8 cellular contexts compared by ENCODE assay signal in genomic region chr7:92837214-92837749, GRCh38. TPM values are rescaled to one million over a fixed set of nuclear protein-coding genes. Genes with fewer than 3 reads are reported as not detected.
DNase-seq lines count a peak whose midpoint lies in the region; ATAC-seq, FAIRE-seq and TF ChIP-seq lines count a peak whose summit lies in the region.

No MANE protein-coding gene starts in this region.

- H3K27me3 ChIP-seq in BE2C (peaks cover 57% of the 10 kb centered on the region), iPS-20b (ENCODE audit: insufficient read depth, low read length) (peaks cover 56% of the 10 kb centered on the region), tibial artery (no peaks in the 10 kb centered on the region)

- no peaks in the 10 kb centered on the region for H3K9me3 ChIP-seq in BE2C
- H3K9me3 ChIP-seq in iPS-20b (ENCODE audit: insufficient read depth, low read depth, low read length), result no peaks in the 10 kb centered on the region
- H3K9me3 ChIP-seq in tibial artery, result no peaks in the 10 kb centered on the region

- peaks cover 8% of the 10 kb centered on the region; the same call in 1 of the 2 replicates for H3K36me3 ChIP-seq in BE2C
- H3K36me3 ChIP-seq in iPS-20b (ENCODE audit: insufficient read depth, low read depth, low read length), result no peaks in the 10 kb centered on the region
- no peaks in the 10 kb centered on the region for H3K36me3 ChIP-seq in tibial artery

- H3K27ac ChIP-seq in iPS-20b (ENCODE audit: low read length) (no peak overlapping the region), tibial artery (peak overlapping the region; percentile 88 to 92)

- no peak for TF ChIP-seq CTCF in BE2C (IDR thresholded peaks at IDR 0.05; ENCODE audit: low read depth, low read length)
- TF ChIP-seq CTCF in activated CD8-positive, alpha-beta T cell treated with anti-CD3 and anti-CD28 coated beads for 36 hours (IDR thresholded peaks at IDR 0.05), result no peak
- TF ChIP-seq CTCF in tibial artery (IDR thresholded peaks at IDR 0.05), result no peak

- POLR2A ChIA-PET in activated CD8-positive, alpha-beta T cell treated with anti-CD3 and anti-CD28 coated beads for 36 hours (lab: Charles Lee), result interaction anchor here (0.7 to 2.1 kb wide), 7 partner anchors 18 to 205 kb away, joined by 3 to 10 read pairs (median 4); no protein-coding TSS in a partner anchor

- H3K4me3 ChIP-seq in BE2C (ENCODE audit: low read depth, low read length) (peak overlapping the region; percentile 98), iPS-20b (ENCODE audit: low read length) (peak overlapping the region; percentile 77), tibial artery (peak overlapping the region; percentile 84 to 94)

- DNase-seq in BE2C, result no peak
- DNase-seq in HTR-8/SVneo (ENCODE audit: insufficient read length, low spot score), result peak; percentile 1
- no peak for DNase-seq in activated CD8-positive, alpha-beta T cell treated with anti-CD3 and anti-CD28 coated beads for 36 hours
- DNase-seq in tibial artery, result no peak
- DNase-seq in HuH-7.5 (ENCODE audit: low spot score), result no peak
- no peak for DNase-seq in germinal center (ENCODE audit: low spot score)

- H3K4me1 Mint-ChIP-seq in activated CD8-positive, alpha-beta T cell treated with anti-CD3 and anti-CD28 coated beads for 36 hours (ENCODE audit: low read depth), result peaks cover 19% of the 10 kb centered on the region

- no peak for ATAC-seq in activated CD8-positive, alpha-beta T cell treated with anti-CD3 and anti-CD28 coated beads for 36 hours
- ATAC-seq in GM21528 (IDR thresholded peaks at IDR 0.05; ENCODE audit: low FRiP score, unreplicated experiment), result no peak

- no peak for FAIRE-seq in HTR-8/SVneo (lab: Jason Lieb, UNC)

- H3K4me3 Mint-ChIP-seq in activated CD8-positive, alpha-beta T cell treated with anti-CD3 and anti-CD28 coated beads for 36 hours, result peak overlapping the region; percentile 94

- H3K4me1 ChIP-seq in BE2C, result no peaks in the 10 kb centered on the region
- H3K4me1 ChIP-seq in iPS-20b (ENCODE audit: insufficient read depth, low read length), result peaks cover 5% of the 10 kb centered on the region; the same call in 1 of the 2 replicates
- H3K4me1 ChIP-seq in tibial artery, result peaks cover 0 to 2% (median 0%) of the 10 kb centered on the region in 4 donors

- H3K27ac Mint-ChIP-seq in activated CD8-positive, alpha-beta T cell treated with anti-CD3 and anti-CD28 coated beads for 36 hours, result peak overlapping the region; percentile 90

- H3K27me3 Mint-ChIP-seq in activated CD8-positive, alpha-beta T cell treated with anti-CD3 and anti-CD28 coated beads for 36 hours, result peaks cover 16% of the 10 kb centered on the region

- peaks cover 21% of the 10 kb centered on the region for H3K36me3 Mint-ChIP-seq in activated CD8-positive, alpha-beta T cell treated with anti-CD3 and anti-CD28 coated beads for 36 hours (ENCODE audit: low read depth)

- CTCF ChIA-PET in activated CD8-positive, alpha-beta T cell treated with anti-CD3 and anti-CD28 coated beads for 36 hours (lab: Charles Lee), result interaction anchor here (0.7 to 2.2 kb wide), 9 partner anchors 14 to 226 kb away, joined by 3 to 6 read pairs (median 3); no protein-coding TSS in a partner anchor

- H3K9me3 Mint-ChIP-seq in activated CD8-positive, alpha-beta T cell treated with anti-CD3 and anti-CD28 coated beads for 36 hours, result no peaks in the 10 kb centered on the region

- intact Hi-C loops in activated CD8-positive, alpha-beta T cell treated with anti-CD3 and anti-CD28 coated beads for 36 hours (cut with micrococcal nuclease), result no loop called here
- intact Hi-C loops in tibial artery (cut with DNase I; ENCODE audit: low total_unique reads), result loop anchor here (5.0 to 10.0 kb wide), 2 partner anchors 215 to 312 kb away; partner anchors contain the start of genes PEX1 and RBM48

- no peak overlapping the region for H3K9ac ChIP-seq in iPS-20b (ENCODE audit: low read depth, low read length)

RNA-seq across cellular contexts. Expression of gene CDK6, which starts 0.9 kb away (rescaled TPM):
- polyA plus RNA-seq in BE2C (2012; ENCODE audit: insufficient read depth, insufficient read length, low read depth), result 17.2 TPM
- 100 to 1,000 TPM; 130 to 138 TPM for total RNA-seq in activated CD8-positive, alpha-beta T cell treated with anti-CD3 and anti-CD28 coated beads for 36 hours
